Comparison of ENCODE assay signal across 8 cellular contexts in the genomic region with DNA sequence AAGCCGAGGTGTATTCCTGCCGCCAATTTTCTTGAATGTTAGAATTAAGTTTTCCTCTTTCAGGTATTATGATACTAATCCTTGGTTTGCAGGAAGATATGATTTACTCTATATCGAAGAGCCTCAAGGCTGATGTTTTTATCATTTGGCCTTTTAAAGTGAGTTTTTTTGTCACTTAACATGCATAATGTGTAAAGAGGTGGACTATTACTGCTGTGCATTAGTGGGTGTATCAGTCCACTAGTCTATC. TPM values are rescaled to one million over a fixed set of nuclear protein-coding genes. Genes with fewer than 3 reads are reported as not detected.
A peak's percentile ranks its signal among the peaks of the same experiment; 100 is the strongest.
DNase-seq lines count a peak whose midpoint lies in the region; ATAC-seq, FAIRE-seq and TF ChIP-seq lines count a peak whose summit lies in the region.

No MANE protein-coding gene starts in this region.

- peak overlapping the region; percentile 99 for H3K27ac Mint-ChIP-seq in progenitor cell of endocrine pancreas

- H4K12ac ChIP-seq in trophoblast cell (ENCODE audit: low read depth, low read length): no peak overlapping the region

- peaks cover 3% of the 10 kb centered on the region for H3K36me3 Mint-ChIP-seq in progenitor cell of endocrine pancreas (ENCODE audit: insufficient read depth)

- H3K4me1 ChIP-seq in A549: peaks cover 21% of the 10 kb centered on the region
- peaks cover 15% of the 10 kb centered on the region for H3K4me1 ChIP-seq in Loucy (ENCODE audit: insufficient read depth, low read length, poor library complexity, severe bottlenecking)
- H3K4me1 ChIP-seq in effector memory CD4-positive, alpha-beta T cell (ENCODE audit: control insufficient read depth, insufficient read depth, low read length, poor library complexity, severe bottlenecking): no peaks in the 10 kb centered on the region
- no peaks in the 10 kb centered on the region for H3K4me1 ChIP-seq in trophoblast cell (ENCODE audit: control insufficient read depth in 1 of 2, insufficient read depth in 2 of 2, low read length in 2 of 2)

- H4K20me1 ChIP-seq in Loucy (ENCODE audit: insufficient read depth, low read length, poor library complexity, severe bottlenecking): no peaks in the 10 kb centered on the region

- H3K4me1 Mint-ChIP-seq in progenitor cell of endocrine pancreas (ENCODE audit: low read depth): peaks cover 14% of the 10 kb centered on the region

- POLR2A ChIA-PET in A549 (lab: Yijun Ruan, JAX): no interaction called here

- H3K23ac ChIP-seq in trophoblast cell (ENCODE audit: low read length): no peak overlapping the region

- no peak overlapping the region for H4K91ac ChIP-seq in trophoblast cell (ENCODE audit: low read depth, low read length)

- no peak overlapping the region for H3K14ac ChIP-seq in trophoblast cell (ENCODE audit: low read length)

- no peak for TF ChIP-seq RAD21 in A549 (conservative IDR thresholded peaks at IDR 0.05 in 1 of 2, IDR thresholded peaks at IDR 0.05 in 1 of 2)

- no peaks in the 10 kb centered on the region for H3K27me3 Mint-ChIP-seq in progenitor cell of endocrine pancreas

- CTCF ChIA-PET in A549 (lab: Yijun Ruan, JAX): interaction anchor here (3.4 to 5.8 kb wide), 2 partner anchors 9 to 13 kb away, joined by 15 to 30 read pairs; no protein-coding TSS in a partner anchor

- no peaks in the 10 kb centered on the region for H3K9me2 ChIP-seq in Loucy (replicated peaks; ENCODE audit: low read depth, low read length)

- no peak for TF ChIP-seq CTCF in A549 (IDR thresholded peaks at IDR 0.05)
- no peak for TF ChIP-seq CTCF in Loucy (conservative IDR thresholded peaks at IDR 0.05; ENCODE audit: low read length)
- no peak for TF ChIP-seq CTCF in progenitor cell of endocrine pancreas (IDR thresholded peaks at IDR 0.05; ENCODE audit: unreplicated experiment)

- peak in 1 of 2 experiments; percentile 31 for DNase-seq in A549 (ENCODE audit: low read depth in 1 of 2, low spot score in 1 of 2)
- DNase-seq in effector memory CD4-positive, alpha-beta T cell: no peak
- DNase-seq in progenitor cell of endocrine pancreas (ENCODE audit: low spot score, unreplicated experiment): no peak
- DNase-seq in stimulated activated CD4-positive, alpha-beta T cell treated with anti-CD3 and anti-CD28 coated beads, Interleukin-4, amount 100 ng/mL, for 24 hours: no peak
- DNase-seq in trophoblast cell: no peak
- no peak for DNase-seq in NCI-H1417 treated with DMSO at 0.1 percent for 48 hours (lab: John Stamatoyannopoulos, UW)

- H3K27me3 ChIP-seq in Loucy (ENCODE audit: insufficient read depth, low read length, poor library complexity, severe bottlenecking) (no peaks in the 10 kb centered on the region), trophoblast cell (ENCODE audit: insufficient read depth, low read length) (no peaks in the 10 kb centered on the region)
- no peaks in the 10 kb centered on the region for H3K27me3 ChIP-seq in effector memory CD4-positive, alpha-beta T cell (replicated peaks; ENCODE audit: control insufficient read depth, insufficient read depth, low read length, poor library complexity, severe bottlenecking)

- ATAC-seq in A549 (peak in 1 of 2 experiments; percentile 1; a peak in 3 of 6 replicates), GM19452 (IDR thresholded peaks at IDR 0.05; ENCODE audit: unreplicated experiment) (peak; percentile 14)

- peak overlapping the region; percentile 83 for H2AFZ ChIP-seq in Loucy (ENCODE audit: low read length)
- no peak overlapping the region for H2AFZ ChIP-seq in trophoblast cell (ENCODE audit: insufficient read depth, low read length, poor library complexity)

- peak overlapping the region; percentile 72 for H3K4me2 ChIP-seq in A549
- H3K4me2 ChIP-seq in Loucy (ENCODE audit: low read depth, low read length, poor library complexity, severe bottlenecking): peak overlapping the region; percentile 75
- H3K4me2 ChIP-seq in trophoblast cell (ENCODE audit: low read length): no peak overlapping the region

- FAIRE-seq in A549 (lab: Jason Lieb, UNC): no peak

- no peak for TF ChIP-seq EP300 in A549 (IDR thresholded peaks at IDR 0.05)

- 5% methylated on average over 3 of the region's 3 CpGs for WGBS in A549 (ENCODE audit: missing lambda C conversion rate)
- WGBS in trophoblast cell (ENCODE audit: extremely low coverage, insufficient coverage, insufficient read length): no CpG with 5 or more reads among the region's 3 CpGs

- no peak overlapping the region for H2BK12ac ChIP-seq in trophoblast cell (ENCODE audit: low read length)

- no peaks in the 10 kb centered on the region for H3K9me3 Mint-ChIP-seq in progenitor cell of endocrine pancreas (ENCODE audit: low read depth)

- peaks cover 8% of the 10 kb centered on the region for H3K79me1 ChIP-seq in trophoblast cell (ENCODE audit: low read length)

- peak overlapping the region; percentile 89 for H3K4me3 Mint-ChIP-seq in progenitor cell of endocrine pancreas (ENCODE audit: low read depth)

- H3K9me3 ChIP-seq in A549: no peaks in the 10 kb centered on the region
- no peaks in the 10 kb centered on the region for H3K9me3 ChIP-seq in Loucy (ENCODE audit: insufficient read depth, low read depth, low read length)
- H3K9me3 ChIP-seq in effector memory CD4-positive, alpha-beta T cell (ENCODE audit: control insufficient read depth, low read length): no peaks in the 10 kb centered on the region
- H3K9me3 ChIP-seq in trophoblast cell (ENCODE audit: insufficient read depth, low read depth, low read length): no peaks in the 10 kb centered on the region

- H2BK120ac ChIP-seq in trophoblast cell (ENCODE audit: insufficient read depth, low read length, poor library complexity): no peak overlapping the region

- no peaks in the 10 kb centered on the region for H3K36me3 ChIP-seq in Loucy (ENCODE audit: insufficient read depth, low read length)
- H3K36me3 ChIP-seq in effector memory CD4-positive, alpha-beta T cell (ENCODE audit: control insufficient read depth, insufficient read depth, low read length): no peaks in the 10 kb centered on the region
- H3K36me3 ChIP-seq in trophoblast cell (ENCODE audit: control insufficient read depth in 1 of 2, insufficient read depth in 2 of 2, low read length in 2 of 2): no peaks in the 10 kb centered on the region

- TF ChIP-seq POLR2A in A549 (IDR thresholded peaks at IDR 0.05; ENCODE audit: low read length): no peak

- no peak overlapping the region for H3K18ac ChIP-seq in trophoblast cell (ENCODE audit: low read length)

- H2BK5ac ChIP-seq in trophoblast cell (ENCODE audit: low read depth, low read length, poor library complexity): no peak overlapping the region

- no peak overlapping the region for H2AK5ac ChIP-seq in trophoblast cell (ENCODE audit: low read length)

- H3F3A ChIP-seq in Loucy (ENCODE audit: low read depth): peaks cover 5% of the 10 kb centered on the region; the same call in 1 of the 2 replicates

- peak overlapping the region; percentile 55 for H3K4me3 ChIP-seq in A549
- peak overlapping the region; percentile 79 for H3K4me3 ChIP-seq in Loucy (ENCODE audit: low read length, poor library complexity, severe bottlenecking)
- H3K4me3 ChIP-seq in effector memory CD4-positive, alpha-beta T cell (ENCODE audit: insufficient read depth, low read depth, low read length, poor library complexity, severe bottlenecking): peak overlapping the region; percentile 84
- H3K4me3 ChIP-seq in trophoblast cell (ENCODE audit: low read depth, low read length): no peak overlapping the region

- peak overlapping the region; percentile 94 for H3K27ac ChIP-seq in A549
- H3K27ac ChIP-seq in effector memory CD4-positive, alpha-beta T cell (ENCODE audit: insufficient read depth, low read length, poor library complexity, severe bottlenecking): peak overlapping the region; percentile 88
- H3K27ac ChIP-seq in trophoblast cell (ENCODE audit: low read depth, low read length): no peak overlapping the region

- no peak overlapping the region for H4K8ac ChIP-seq in trophoblast cell (ENCODE audit: low read depth, low read length)

- peak overlapping the region; percentile 96 for H3K9ac ChIP-seq in Loucy (ENCODE audit: low read depth, low read length, poor library complexity, severe bottlenecking)
- no peak overlapping the region for H3K9ac ChIP-seq in trophoblast cell (ENCODE audit: low read length)

- no peak overlapping the region for H3K4ac ChIP-seq in trophoblast cell (ENCODE audit: low read depth, low read length)

- H3K79me2 ChIP-seq in Loucy (ENCODE audit: insufficient read depth, low read length): peaks cover 10% of the 10 kb centered on the region; the same call in 1 of the 2 replicates
- H3K79me2 ChIP-seq in trophoblast cell (ENCODE audit: control insufficient read depth, insufficient read depth, low read length, poor library complexity): peaks cover 2% of the 10 kb centered on the region

TF ChIP-seq in A549, 52 proteins besides CTCF, POLR2A, EP300 and RAD21:
- TF ChIP-seq FOXS1 (CRISPR knock-in tag; IDR thresholded peaks at IDR 0.05): no peak
- no peak for TF ChIP-seq MAFK (IDR thresholded peaks at IDR 0.05; ENCODE audit: partially characterized antibody)
- peak; percentile 78; the same call in 1 of the 2 replicates for TF ChIP-seq CHD4 (IDR thresholded peaks at IDR 0.05; ENCODE audit: borderline replicate concordance)
- TF ChIP-seq JUN (IDR thresholded peaks at IDR 0.05): no peak
- TF ChIP-seq CBX2 (IDR thresholded peaks at IDR 0.05; ENCODE audit: borderline replicate concordance, low read depth): no peak
- 0 out of 2 replicates have a peak, but pooled peaks have one; percentile 14 for TF ChIP-seq FOSB (CRISPR knock-in tag; IDR thresholded peaks at IDR 0.05)

RNA-seq across cellular contexts. Expression of a gene that starts 11.1 kb away (rescaled TPM):
- polyA plus RNA-seq in A549 (2011; rRNA removed): 127 and 169 TPM in 2 replicates
- polyA plus RNA-seq in A549 (2012; cell fraction: cytosol; rRNA removed): 38.1 and 45.3 TPM in 2 replicates
- 40.6 and 44.4 TPM in 2 replicates for polyA plus RNA-seq in A549 (2012; cell fraction: nucleus; rRNA removed)
- polyA plus RNA-seq in A549 (2017; fragmentation: RNase III; extraction: RNeasy Plus Mini Kit Qiagen cat#74134 plus additional on column Dnase treatment): 88.9 to 101 TPM (median 100 TPM) in 3 replicates
- 46.6 and 57.9 TPM in 2 replicates for polyA minus RNA-seq in A549 (2011; rRNA and poly(A)+ RNA removed)
- total RNA-seq in progenitor cell of endocrine pancreas: 191 and 203 TPM in 2 replicates
- 64.6 and 66.7 TPM in 2 replicates for polyA plus RNA-seq in trophoblast cell (2013)
